ENCODE assay signal across 8 cellular contexts in genomic region chr7:47763063-47763974, GRCh38.
DNase-seq lines count a peak whose midpoint lies in the region; ATAC-seq and TF ChIP-seq lines count a peak whose summit lies in the region.

No MANE protein-coding gene starts in this region.

- POLR2A ChIA-PET in CD8-positive, alpha-beta T cell (lab: Charles Lee), result no interaction called here

- 51 to 59% methylated on average over 9 of the region's 9 CpGs for WGBS in body of pancreas, 2 donors

- ATAC-seq in body of pancreas, result peak; percentile 60
- ATAC-seq in CD8-positive, alpha-beta T cell, result no peak

- H3K4me1 Mint-ChIP-seq in nephron progenitor cell (peaks cover 57% of the 10 kb centered on the region), CD14-positive monocyte (no peaks in the 10 kb centered on the region)
- H3K4me1 Mint-ChIP-seq in CD8-positive, alpha-beta T cell (ENCODE audit: low read depth), result no peaks in the 10 kb centered on the region

- intact Hi-C loops in body of pancreas (cut with DNase I), result no loop called here
- intact Hi-C loops in CD8-positive, alpha-beta T cell (cut with DNase I, micrococcal nuclease), result no loop called here
- intact Hi-C loops in CD14-positive monocyte (cut with micrococcal nuclease), result no loop called here

- peaks cover 5% of the 10 kb centered on the region for H3K4me1 ChIP-seq in body of pancreas
- H3K4me1 ChIP-seq in CD8-positive, alpha-beta T cell (ENCODE audit: insufficient read depth, low read length), result no peaks in the 10 kb centered on the region

- no peak for TF ChIP-seq CTCF in body of pancreas (IDR thresholded peaks at IDR 0.05)
- no peak for TF ChIP-seq CTCF in nephron progenitor cell (IDR thresholded peaks at IDR 0.05)
- no peak for TF ChIP-seq CTCF in CD8-positive, alpha-beta T cell (IDR thresholded peaks at IDR 0.05)
- TF ChIP-seq CTCF in CD14-positive monocyte (IDR thresholded peaks at IDR 0.05), result no peak

- TF ChIP-seq POLR2A in body of pancreas (IDR thresholded peaks at IDR 0.05), result no peak

- no peaks in the 10 kb centered on the region for H3K27me3 ChIP-seq in body of pancreas
- H3K27me3 ChIP-seq in CD8-positive, alpha-beta T cell (ENCODE audit: insufficient read depth, low read length), result no peaks in the 10 kb centered on the region

- H3K36me3 Mint-ChIP-seq in nephron progenitor cell (ENCODE audit: low read depth), result no peaks in the 10 kb centered on the region
- H3K36me3 Mint-ChIP-seq in CD8-positive, alpha-beta T cell, result no peaks in the 10 kb centered on the region
- H3K36me3 Mint-ChIP-seq in CD14-positive monocyte, result no peaks in the 10 kb centered on the region

- peaks cover 3% of the 10 kb centered on the region for H3K27me3 Mint-ChIP-seq in nephron progenitor cell (ENCODE audit: low read depth, poor library complexity)
- H3K27me3 Mint-ChIP-seq in CD8-positive, alpha-beta T cell (ENCODE audit: low read depth), result peaks cover 2% of the 10 kb centered on the region
- peaks cover 0 to 5% (median 2%) of the 10 kb centered on the region in 3 donors for H3K27me3 Mint-ChIP-seq in CD14-positive monocyte (ENCODE audit: low read depth in 3 of 3)

- CTCF ChIA-PET in CD8-positive, alpha-beta T cell (lab: Charles Lee), result interaction anchor here (1.3 kb wide), 1 partner anchor 13 kb away, joined by 3 read pairs; no protein-coding TSS in a partner anchor

- no peak overlapping the region for H3K4me3 ChIP-seq in body of pancreas
- H3K4me3 ChIP-seq in CD8-positive, alpha-beta T cell (ENCODE audit: low read depth, low read length), result no peak overlapping the region

- no peaks in the 10 kb centered on the region for H3K9me3 Mint-ChIP-seq in nephron progenitor cell
- H3K9me3 Mint-ChIP-seq in CD8-positive, alpha-beta T cell, result no peaks in the 10 kb centered on the region
- peaks cover 0 to 3% (median 0%) of the 10 kb centered on the region in 7 donors for H3K9me3 Mint-ChIP-seq in CD14-positive monocyte

- H3K27ac ChIP-seq in body of pancreas, result peak overlapping the region in 2 of 4 donors; percentile 38 to 60
- H3K27ac ChIP-seq in CD8-positive, alpha-beta T cell (ENCODE audit: low read depth, low read length), result no peak overlapping the region
- no peak overlapping the region for H3K27ac ChIP-seq in caudate nucleus (ENCODE audit: low read depth, low read length)

- H3K4me3 Mint-ChIP-seq in nephron progenitor cell, result peak overlapping the region; percentile 12
- no peak overlapping the region for H3K4me3 Mint-ChIP-seq in CD8-positive, alpha-beta T cell
- no peak overlapping the region for H3K4me3 Mint-ChIP-seq in CD14-positive monocyte

- H3K27ac Mint-ChIP-seq in nephron progenitor cell (peak overlapping the region; percentile 98), CD14-positive monocyte (peak overlapping the region in 1 of 7 donors; percentile 31)
- H3K27ac Mint-ChIP-seq in CD8-positive, alpha-beta T cell, result no peak overlapping the region

- no peaks in the 10 kb centered on the region for H3K9me3 ChIP-seq in body of pancreas
- no peaks in the 10 kb centered on the region for H3K9me3 ChIP-seq in CD8-positive, alpha-beta T cell (ENCODE audit: low read length)

- no peaks in the 10 kb centered on the region for H3K36me3 ChIP-seq in body of pancreas (replicated peaks in 1 of 2; ENCODE audit: insufficient read depth in 1 of 2, low read depth in 2 of 2)
- H3K36me3 ChIP-seq in CD8-positive, alpha-beta T cell (ENCODE audit: insufficient read depth, low read length), result no peaks in the 10 kb centered on the region

- DNase-seq in DMS153 treated with DMSO at 0.1 percent for 48 hours (lab: John Stamatoyannopoulos, UW; ENCODE audit: unreplicated experiment) (peak; percentile 97), NCI-H1417 (lab: John Stamatoyannopoulos, UW) (peak in 2 of 3 experiments; percentile 55 to 92), body of pancreas (peak in 1 of 4 donors; percentile 15), nephron progenitor cell (peak; percentile 57), caudate nucleus (lab: John Stamatoyannopoulos, UW) (no peak), HUDEP-2 (lab: John Stamatoyannopoulos, UW; ENCODE audit: unreplicated experiment in 76 of 76) (no peak), CD14-positive monocyte (ENCODE audit: low spot score) (no peak)
- DNase-seq in CD8-positive, alpha-beta T cell, result no peak

Comparison
In these comparisons a context has a peak if more than half of its experiments do, and no peak if none do; other contexts are left out.
1. DNase-seq: peak in DMS153 treated with DMSO at 0.1 percent for 48 hours (single experiment), NCI-H1417 (2 of 3) and nephron progenitor cell (single experiment); none in CD8-positive, alpha-beta T cell (0 of 7), caudate nucleus (0 of 61), HUDEP-2 (0 of 76) and CD14-positive monocyte (single experiment).